2 cellular contexts compared by ENCODE assay signal in the genomic region with DNA sequence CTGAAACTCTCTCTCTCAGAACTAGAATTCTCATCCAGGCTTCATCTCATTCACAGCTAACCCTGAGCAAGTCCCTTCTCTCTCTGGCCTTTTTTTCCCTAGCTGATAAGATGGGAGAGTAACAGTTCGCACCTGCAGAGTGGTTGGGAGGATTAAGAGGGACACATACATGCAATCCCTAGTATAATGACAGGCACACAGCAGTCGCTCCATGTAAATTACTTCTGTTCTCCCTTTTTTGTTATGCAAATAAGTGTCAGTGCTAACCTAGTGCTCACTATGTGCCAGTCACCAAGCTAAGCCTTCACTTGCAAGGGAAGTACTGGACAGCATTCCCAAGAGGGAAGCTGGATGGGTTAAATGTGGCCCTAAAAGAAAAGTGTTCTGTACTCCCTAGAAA.
A peak's percentile ranks its signal among the peaks of the same experiment; 100 is the strongest.
TF ChIP-seq lines count a peak whose summit lies in the region.

No MANE protein-coding gene starts in this region.

TF ChIP-seq in GM23338, 12 proteins besides CTCF, POLR2A, EP300 and RAD21 (continued from another document):
- TF ChIP-seq EZH2phosphoT487 (IDR thresholded peaks at IDR 0.05; ENCODE audit: unreplicated experiment) (no peak), JUNB (IDR thresholded peaks at IDR 0.05; ENCODE audit: unreplicated experiment) (no peak), STAT1 (IDR thresholded peaks at IDR 0.05; ENCODE audit: unreplicated experiment) (no peak), EZH2 (IDR thresholded peaks at IDR 0.05; ENCODE audit: low read depth, unreplicated experiment) (no peak), NANOG (IDR thresholded peaks at IDR 0.05; ENCODE audit: borderline replicate concordance) (no peak), ZNF331 (CRISPR knock-in tag; IDR thresholded peaks at IDR 0.05; ENCODE audit: low read depth) (no peak), ZNF114 (CRISPR knock-in tag; IDR thresholded peaks at IDR 0.05) (no peak), CREB1 (CRISPR knock-in tag; IDR thresholded peaks at IDR 0.05; ENCODE audit: low read depth) (no peak)
- TF ChIP-seq, protein P1, sequence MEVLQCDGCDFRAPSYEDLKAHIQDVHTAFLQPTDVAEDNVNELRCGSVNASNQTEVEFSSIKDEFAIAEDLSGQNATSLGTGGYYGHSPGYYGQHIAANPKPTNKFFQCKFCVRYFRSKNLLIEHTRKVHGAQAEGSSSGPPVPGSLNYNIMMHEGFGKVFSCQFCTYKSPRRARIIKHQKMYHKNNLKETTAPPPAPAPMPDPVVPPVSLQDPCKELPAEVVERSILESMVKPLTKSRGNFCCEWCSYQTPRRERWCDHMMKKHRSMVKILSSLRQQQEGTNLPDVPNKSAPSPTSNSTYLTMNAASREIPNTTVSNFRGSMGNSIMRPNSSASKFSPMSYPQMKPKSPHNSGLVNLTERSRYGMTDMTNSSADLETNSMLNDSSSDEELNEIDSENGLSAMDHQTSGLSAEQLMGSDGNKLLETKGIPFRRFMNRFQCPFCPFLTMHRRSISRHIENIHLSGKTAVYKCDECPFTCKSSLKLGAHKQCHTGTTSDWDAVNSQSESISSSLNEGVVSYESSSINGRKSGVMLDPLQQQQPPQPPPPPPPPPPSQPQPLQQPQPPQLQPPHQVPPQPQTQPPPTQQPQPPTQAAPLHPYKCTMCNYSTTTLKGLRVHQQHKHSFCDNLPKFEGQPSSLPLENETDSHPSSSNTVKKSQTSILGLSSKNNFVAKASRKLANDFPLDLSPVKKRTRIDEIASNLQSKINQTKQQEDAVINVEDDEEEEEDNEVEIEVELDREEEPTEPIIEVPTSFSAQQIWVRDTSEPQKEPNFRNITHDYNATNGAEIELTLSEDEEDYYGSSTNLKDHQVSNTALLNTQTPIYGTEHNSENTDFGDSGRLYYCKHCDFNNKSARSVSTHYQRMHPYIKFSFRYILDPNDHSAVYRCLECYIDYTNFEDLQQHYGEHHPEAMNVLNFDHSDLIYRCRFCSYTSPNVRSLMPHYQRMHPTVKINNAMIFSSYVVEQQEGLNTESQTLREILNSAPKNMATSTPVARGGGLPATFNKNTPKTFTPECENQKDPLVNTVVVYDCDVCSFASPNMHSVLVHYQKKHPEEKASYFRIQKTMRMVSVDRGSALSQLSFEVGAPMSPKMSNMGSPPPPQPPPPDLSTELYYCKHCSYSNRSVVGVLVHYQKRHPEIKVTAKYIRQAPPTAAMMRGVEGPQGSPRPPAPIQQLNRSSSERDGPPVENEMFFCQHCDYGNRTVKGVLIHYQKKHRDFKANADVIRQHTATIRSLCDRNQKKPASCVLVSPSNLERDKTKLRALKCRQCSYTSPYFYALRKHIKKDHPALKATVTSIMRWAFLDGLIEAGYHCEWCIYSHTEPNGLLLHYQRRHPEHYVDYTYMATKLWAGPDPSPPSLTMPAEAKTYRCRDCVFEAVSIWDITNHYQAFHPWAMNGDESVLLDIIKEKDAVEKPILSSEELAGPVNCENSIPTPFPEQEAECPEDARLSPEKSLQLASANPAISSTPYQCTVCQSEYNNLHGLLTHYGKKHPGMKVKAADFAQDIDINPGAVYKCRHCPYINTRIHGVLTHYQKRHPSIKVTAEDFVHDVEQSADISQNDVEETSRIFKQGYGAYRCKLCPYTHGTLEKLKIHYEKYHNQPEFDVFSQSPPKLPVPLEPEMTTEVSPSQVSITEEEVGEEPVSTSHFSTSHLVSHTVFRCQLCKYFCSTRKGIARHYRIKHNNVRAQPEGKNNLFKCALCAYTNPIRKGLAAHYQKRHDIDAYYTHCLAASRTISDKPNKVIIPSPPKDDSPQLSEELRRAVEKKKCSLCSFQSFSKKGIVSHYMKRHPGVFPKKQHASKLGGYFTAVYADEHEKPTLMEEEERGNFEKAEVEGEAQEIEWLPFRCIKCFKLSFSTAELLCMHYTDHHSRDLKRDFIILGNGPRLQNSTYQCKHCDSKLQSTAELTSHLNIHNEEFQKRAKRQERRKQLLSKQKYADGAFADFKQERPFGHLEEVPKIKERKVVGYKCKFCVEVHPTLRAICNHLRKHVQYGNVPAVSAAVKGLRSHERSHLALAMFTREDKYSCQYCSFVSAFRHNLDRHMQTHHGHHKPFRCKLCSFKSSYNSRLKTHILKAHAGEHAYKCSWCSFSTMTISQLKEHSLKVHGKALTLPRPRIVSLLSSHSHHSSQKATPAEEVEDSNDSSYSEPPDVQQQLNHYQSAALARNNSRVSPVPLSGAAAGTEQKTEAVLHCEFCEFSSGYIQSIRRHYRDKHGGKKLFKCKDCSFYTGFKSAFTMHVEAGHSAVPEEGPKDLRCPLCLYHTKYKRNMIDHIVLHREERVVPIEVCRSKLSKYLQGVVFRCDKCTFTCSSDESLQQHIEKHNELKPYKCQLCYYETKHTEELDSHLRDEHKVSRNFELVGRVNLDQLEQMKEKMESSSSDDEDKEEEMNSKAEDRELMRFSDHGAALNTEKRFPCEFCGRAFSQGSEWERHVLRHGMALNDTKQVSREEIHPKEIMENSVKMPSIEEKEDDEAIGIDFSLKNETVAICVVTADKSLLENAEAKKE (CRISPR knock-in tag; IDR thresholded peaks at IDR 0.05): no peak
- TF ChIP-seq, protein P2, sequence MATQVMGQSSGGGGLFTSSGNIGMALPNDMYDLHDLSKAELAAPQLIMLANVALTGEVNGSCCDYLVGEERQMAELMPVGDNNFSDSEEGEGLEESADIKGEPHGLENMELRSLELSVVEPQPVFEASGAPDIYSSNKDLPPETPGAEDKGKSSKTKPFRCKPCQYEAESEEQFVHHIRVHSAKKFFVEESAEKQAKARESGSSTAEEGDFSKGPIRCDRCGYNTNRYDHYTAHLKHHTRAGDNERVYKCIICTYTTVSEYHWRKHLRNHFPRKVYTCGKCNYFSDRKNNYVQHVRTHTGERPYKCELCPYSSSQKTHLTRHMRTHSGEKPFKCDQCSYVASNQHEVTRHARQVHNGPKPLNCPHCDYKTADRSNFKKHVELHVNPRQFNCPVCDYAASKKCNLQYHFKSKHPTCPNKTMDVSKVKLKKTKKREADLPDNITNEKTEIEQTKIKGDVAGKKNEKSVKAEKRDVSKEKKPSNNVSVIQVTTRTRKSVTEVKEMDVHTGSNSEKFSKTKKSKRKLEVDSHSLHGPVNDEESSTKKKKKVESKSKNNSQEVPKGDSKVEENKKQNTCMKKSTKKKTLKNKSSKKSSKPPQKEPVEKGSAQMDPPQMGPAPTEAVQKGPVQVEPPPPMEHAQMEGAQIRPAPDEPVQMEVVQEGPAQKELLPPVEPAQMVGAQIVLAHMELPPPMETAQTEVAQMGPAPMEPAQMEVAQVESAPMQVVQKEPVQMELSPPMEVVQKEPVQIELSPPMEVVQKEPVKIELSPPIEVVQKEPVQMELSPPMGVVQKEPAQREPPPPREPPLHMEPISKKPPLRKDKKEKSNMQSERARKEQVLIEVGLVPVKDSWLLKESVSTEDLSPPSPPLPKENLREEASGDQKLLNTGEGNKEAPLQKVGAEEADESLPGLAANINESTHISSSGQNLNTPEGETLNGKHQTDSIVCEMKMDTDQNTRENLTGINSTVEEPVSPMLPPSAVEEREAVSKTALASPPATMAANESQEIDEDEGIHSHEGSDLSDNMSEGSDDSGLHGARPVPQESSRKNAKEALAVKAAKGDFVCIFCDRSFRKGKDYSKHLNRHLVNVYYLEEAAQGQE (IDR thresholded peaks at IDR 0.05; ENCODE audit: unreplicated experiment): no peak

TF ChIP-seq in H1, 55 proteins besides CTCF, POLR2A, EP300 and RAD21 (continued from another document):
- no peak for TF ChIP-seq PHF8 (conservative IDR thresholded peaks at IDR 0.05; ENCODE audit: low read depth, low read length)
- TF ChIP-seq YY1 (IDR thresholded peaks at IDR 0.05; ENCODE audit: low read depth, low read length): no peak
- 0 out of 2 replicates have a peak, but pooled peaks have one; percentile 31 for TF ChIP-seq TCF12 (IDR thresholded peaks at IDR 0.05; ENCODE audit: low read depth, low read length)
- TF ChIP-seq EZH2 (IDR thresholded peaks at IDR 0.05; ENCODE audit: low read depth, low read length, severe bottlenecking): no peak
- TF ChIP-seq TAF1 (IDR thresholded peaks at IDR 0.05; ENCODE audit: low read depth, low read length): no peak
- TF ChIP-seq CBX5 (IDR thresholded peaks at IDR 0.05; ENCODE audit: low read depth, low read length): no peak
